ENCODE assay signal across 11 cellular contexts in the genomic region with DNA sequence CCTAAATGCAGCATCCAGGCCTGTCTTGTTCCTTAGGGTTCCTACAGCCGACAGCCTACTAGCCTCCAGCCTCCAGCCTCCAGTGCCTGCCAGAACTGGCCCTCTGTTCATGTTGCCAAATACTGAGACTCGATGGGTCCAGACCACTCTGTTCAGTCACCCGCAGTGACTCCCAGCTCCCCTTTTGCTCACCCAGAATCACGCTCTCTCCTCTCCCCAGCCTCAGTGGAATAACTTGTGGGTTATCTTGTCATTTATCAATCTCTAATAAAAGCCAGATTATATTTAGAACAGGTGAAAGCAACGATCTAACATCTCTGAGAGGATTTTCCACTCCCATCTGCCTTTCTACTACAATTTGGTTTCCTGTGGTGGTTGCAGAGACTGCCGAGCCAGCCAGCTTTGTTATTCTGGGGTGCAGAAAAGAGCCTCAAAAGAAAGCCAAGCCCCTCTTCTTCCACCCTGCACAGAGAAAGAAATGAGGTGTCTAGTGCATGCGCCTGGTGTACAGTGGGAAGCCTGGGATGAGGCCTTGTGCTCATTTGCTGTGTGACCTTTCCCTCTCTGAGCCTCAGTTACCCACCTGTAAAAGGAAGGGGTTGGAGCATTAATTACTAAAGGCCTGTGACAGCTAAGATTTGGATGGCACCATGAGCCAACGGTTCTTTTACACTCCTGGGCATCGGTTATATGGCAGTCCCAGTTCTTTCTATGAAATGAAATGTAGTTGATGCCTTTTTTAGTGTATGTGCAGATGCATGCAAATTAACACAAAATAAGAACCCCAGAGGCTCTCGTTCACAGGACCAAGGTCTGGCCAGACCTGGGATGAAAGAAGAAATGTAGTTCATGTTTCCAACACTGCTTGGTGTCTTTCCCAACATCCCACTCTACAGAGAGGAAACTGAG. TPM values are rescaled to one million over a fixed set of nuclear protein-coding genes. Genes with fewer than 3 reads are reported as not detected.
A peak's percentile ranks its signal among the peaks of the same experiment; 100 is the strongest.
DNase-seq lines count a peak whose midpoint lies in the region; ATAC-seq and TF ChIP-seq lines count a peak whose summit lies in the region.
"Had no signal": no experiment of that assay in that cellular context is flagged by ENCODE, and none has a peak within 500 bp of the region (broad histone marks: within the 10 kb centered on the region; RNA-seq: fewer than 3 reads in every experiment).

No MANE protein-coding gene starts in this region.

- H3K27me3 ChIP-seq in CD8-positive, alpha-beta T cell (ENCODE audit: insufficient read depth, low read length) = no peaks in the 10 kb centered on the region
- H3K27me3 ChIP-seq: right atrium auricular region had no signal

- no peak for TF ChIP-seq CTCF in CD8-positive, alpha-beta T cell (IDR thresholded peaks at IDR 0.05)
- TF ChIP-seq CTCF in HEK293 (tag by site-specific recombination; IDR thresholded peaks at IDR 0.05) (no peak), nephron (IDR thresholded peaks at IDR 0.05; ENCODE audit: unreplicated experiment in 3 of 3) (no peak)

- H3K4me3 ChIP-seq in CD8-positive, alpha-beta T cell (ENCODE audit: low read depth, low read length) = peak overlapping the region; percentile 63
- H3K4me3 ChIP-seq in HEK293 (ENCODE audit: low read depth, low read length) = no peak overlapping the region
- H3K4me3 ChIP-seq: right atrium auricular region had no signal

- peak overlapping the region; percentile 78 for H3K4me3 Mint-ChIP-seq in CD8-positive, alpha-beta T cell
- peak overlapping the region; percentile 60 for H3K4me3 Mint-ChIP-seq in activated CD8-positive, alpha-beta T cell treated with anti-CD3 and anti-CD28 coated beads, Interleukin-2, amount 10 ng/mL, durations not matched to agents 7 days and 5 days
- no peak overlapping the region for H3K4me3 Mint-ChIP-seq in nephron

- peak in 5 of 7 experiments; percentile 35 to 71 (median 45) for DNase-seq in CD8-positive, alpha-beta T cell
- DNase-seq in activated CD8-positive, alpha-beta T cell treated with anti-CD3 and anti-CD28 coated beads, Interleukin-2, amount 10 ng/mL, durations not matched to agents 7 days and 5 days = peak; percentile 49
- no peak for DNase-seq in hypothalamus (lab: John Stamatoyannopoulos, UW)
- DNase-seq: activated CD4-positive, alpha-beta T cell treated with anti-CD3 and anti-CD28 coated beads for 1 hour; kidney; NCI-H1105 treated with DMSO at 0.1 percent for 48 hours had no signal

- H3K4me1 Mint-ChIP-seq in CD8-positive, alpha-beta T cell (ENCODE audit: low read depth) = peaks cover 83% of the 10 kb centered on the region
- peaks cover 67% of the 10 kb centered on the region for H3K4me1 Mint-ChIP-seq in activated CD8-positive, alpha-beta T cell treated with anti-CD3 and anti-CD28 coated beads, Interleukin-2, amount 10 ng/mL, durations not matched to agents 7 days and 5 days (ENCODE audit: low read depth)
- peaks cover 22% of the 10 kb centered on the region for H3K4me1 Mint-ChIP-seq in nephron

- no peaks in the 10 kb centered on the region for H3K36me3 ChIP-seq in CD8-positive, alpha-beta T cell (ENCODE audit: insufficient read depth, low read length)
- H3K36me3 ChIP-seq in HEK293 (ENCODE audit: control insufficient read depth in 2 of 2, insufficient read depth in 1 of 2, low read length in 2 of 2) = no peaks in the 10 kb centered on the region
- H3K36me3 ChIP-seq: right atrium auricular region had no signal

- no peaks in the 10 kb centered on the region for H3K9me3 Mint-ChIP-seq in CD8-positive, alpha-beta T cell
- no peaks in the 10 kb centered on the region for H3K9me3 Mint-ChIP-seq in activated CD8-positive, alpha-beta T cell treated with anti-CD3 and anti-CD28 coated beads, Interleukin-2, amount 10 ng/mL, durations not matched to agents 7 days and 5 days (ENCODE audit: insufficient read depth)
- no peaks in the 10 kb centered on the region for H3K9me3 Mint-ChIP-seq in nephron

- peak overlapping the region; percentile 94 for H3K27ac Mint-ChIP-seq in CD8-positive, alpha-beta T cell
- H3K27ac Mint-ChIP-seq in activated CD8-positive, alpha-beta T cell treated with anti-CD3 and anti-CD28 coated beads, Interleukin-2, amount 10 ng/mL, durations not matched to agents 7 days and 5 days = peak overlapping the region; percentile 91
- H3K27ac Mint-ChIP-seq in nephron = peak overlapping the region; percentile 39 to 84 (median 80)

- peak overlapping the region; percentile 54 for H3K27ac ChIP-seq in CD8-positive, alpha-beta T cell (ENCODE audit: low read depth, low read length)
- no peak overlapping the region for H3K27ac ChIP-seq in HEK293 (ENCODE audit: extremely low read depth, low read depth, low read length)
- H3K27ac ChIP-seq: right atrium auricular region had no signal

- no peaks in the 10 kb centered on the region for H3K9me3 ChIP-seq in CD8-positive, alpha-beta T cell (ENCODE audit: low read length)
- no peaks in the 10 kb centered on the region for H3K9me3 ChIP-seq in HEK293 (ENCODE audit: control insufficient read depth, insufficient read depth, low read depth, low read length)
- H3K9me3 ChIP-seq: right atrium auricular region had no signal

- CTCF ChIA-PET in CD8-positive, alpha-beta T cell (lab: Charles Lee) = interaction anchor here (1.1 to 15.6 kb wide), 12 partner anchors 11 to 105 kb away, joined by 3 to 207 read pairs (median 6); partner anchors contain the start of genes ID3 and RPL11
- CTCF ChIA-PET in HEK293 (lab: Yijun Ruan, JAX) = interaction anchor here (0.6 to 1.2 kb wide), 2 partner anchors 32 to 53 kb away, joined by 3 to 4 read pairs; no protein-coding TSS in a partner anchor
- CTCF ChIA-PET in activated CD8-positive, alpha-beta T cell treated with anti-CD3 and anti-CD28 coated beads, Interleukin-2, amount 10 ng/mL, durations not matched to agents 7 days and 5 days (lab: Charles Lee) = interaction anchor here (0.7 to 8.7 kb wide), 12 partner anchors 9 to 105 kb away, joined by 3 to 133 read pairs (median 5); partner anchors contain the start of gene ID3

- peak; percentile 54 for ATAC-seq in CD8-positive, alpha-beta T cell
- peak; percentile 59 for ATAC-seq in activated CD8-positive, alpha-beta T cell treated with anti-CD3 and anti-CD28 coated beads, Interleukin-2, amount 10 ng/mL, durations not matched to agents 7 days and 5 days
- ATAC-seq in GM19351 (IDR thresholded peaks at IDR 0.05; ENCODE audit: unreplicated experiment) = no peak
- no peak for ATAC-seq in GM21526 (IDR thresholded peaks at IDR 0.05; ENCODE audit: low FRiP score, unreplicated experiment)

- no peaks in the 10 kb centered on the region for H3K27me3 Mint-ChIP-seq in CD8-positive, alpha-beta T cell (ENCODE audit: low read depth)
- H3K27me3 Mint-ChIP-seq in activated CD8-positive, alpha-beta T cell treated with anti-CD3 and anti-CD28 coated beads, Interleukin-2, amount 10 ng/mL, durations not matched to agents 7 days and 5 days (ENCODE audit: low read depth) = no peaks in the 10 kb centered on the region
- H3K27me3 Mint-ChIP-seq in nephron (ENCODE audit: low read depth) = peaks cover 5% of the 10 kb centered on the region

- intact Hi-C loops in CD8-positive, alpha-beta T cell (cut with DNase I, micrococcal nuclease) = loop anchor here (1.0 to 2.0 kb wide), 7 partner anchors 10 to 48 kb away; partner anchors contain the start of gene ID3 (in 1 of the 2)

- peaks cover 91% of the 10 kb centered on the region for H3K4me1 ChIP-seq in CD8-positive, alpha-beta T cell (ENCODE audit: insufficient read depth, low read length)
- no peaks in the 10 kb centered on the region; the same call in 1 of the 2 replicates for H3K4me1 ChIP-seq in HEK293 (ENCODE audit: control insufficient read depth, insufficient read depth, low read length)

- POLR2A ChIA-PET in CD8-positive, alpha-beta T cell (lab: Charles Lee) = interaction anchor here (0.6 to 7.8 kb wide), 13 partner anchors 8 to 47 kb away, joined by 3 to 86 read pairs (median 11); partner anchors contain the start of gene ID3
- POLR2A ChIA-PET in HEK293 (lab: Yijun Ruan, JAX) = interaction anchor here (0.5 kb wide), 1 partner anchor 20 kb away, joined by 3 read pairs; no protein-coding TSS in a partner anchor
- POLR2A ChIA-PET in activated CD8-positive, alpha-beta T cell treated with anti-CD3 and anti-CD28 coated beads, Interleukin-2, amount 10 ng/mL, durations not matched to agents 7 days and 5 days (lab: Charles Lee) = interaction anchor here (1.0 to 3.6 kb wide), 8 partner anchors 9 to 47 kb away, joined by 4 to 20 read pairs (median 12); partner anchors contain the start of gene ID3

- H3K36me3 Mint-ChIP-seq in CD8-positive, alpha-beta T cell = no peaks in the 10 kb centered on the region
- H3K36me3 Mint-ChIP-seq in activated CD8-positive, alpha-beta T cell treated with anti-CD3 and anti-CD28 coated beads, Interleukin-2, amount 10 ng/mL, durations not matched to agents 7 days and 5 days (ENCODE audit: low read depth) = peaks cover 4% of the 10 kb centered on the region
- no peaks in the 10 kb centered on the region for H3K36me3 Mint-ChIP-seq in nephron (ENCODE audit: low read depth)

TF ChIP-seq in HEK293, 187 proteins besides CTCF, POLR2A, EP300 and RAD21:
- TF ChIP-seq ZNF10 (tag by site-specific recombination; IDR thresholded peaks at IDR 0.05) (no peak), ZNF768 (tag by site-specific recombination; IDR thresholded peaks at IDR 0.05) (0 out of 2 replicates have a peak, but pooled peaks have one; percentile 6)

RNA-seq across cellular contexts. Expression of gene ID3, which starts 42.9 kb away (rescaled TPM):
- total RNA-seq in CD8-positive, alpha-beta T cell = 10 to 100 TPM; 44.2 to 48.1 TPM
- total RNA-seq in activated CD8-positive, alpha-beta T cell treated with anti-CD3 and anti-CD28 coated beads, Interleukin-2, amount 10 ng/mL, durations not matched to agents 7 days and 5 days = 10 to 100 TPM; 31.4 to 34.4 TPM

Comparison
In these comparisons a context has a peak if more than half of its experiments do, and no peak if none do; other contexts are left out.
1. ATAC-seq: peak in CD8-positive, alpha-beta T cell (single experiment) and activated CD8-positive, alpha-beta T cell treated with anti-CD3 and anti-CD28 coated beads, Interleukin-2, amount 10 ng/mL, durations not matched to agents 7 days and 5 days (single experiment); none in GM19351 (single experiment) and GM21526 (single experiment).
2. DNase-seq: peak in CD8-positive, alpha-beta T cell (5 of 7) and activated CD8-positive, alpha-beta T cell treated with anti-CD3 and anti-CD28 coated beads, Interleukin-2, amount 10 ng/mL, durations not matched to agents 7 days and 5 days (single experiment); none in hypothalamus (0 of 51).
3. H3K4me3 Mint-ChIP-seq: peak in CD8-positive, alpha-beta T cell (single experiment) and activated CD8-positive, alpha-beta T cell treated with anti-CD3 and anti-CD28 coated beads, Interleukin-2, amount 10 ng/mL, durations not matched to agents 7 days and 5 days (single experiment); none in nephron (0 of 3).
4. Peak in every context shown above with its lines, with median percentiles within 50 percentile points of each other: H3K27ac Mint-ChIP-seq.